ENCODE assay signal across 8 cellular contexts in the genomic region with DNA sequence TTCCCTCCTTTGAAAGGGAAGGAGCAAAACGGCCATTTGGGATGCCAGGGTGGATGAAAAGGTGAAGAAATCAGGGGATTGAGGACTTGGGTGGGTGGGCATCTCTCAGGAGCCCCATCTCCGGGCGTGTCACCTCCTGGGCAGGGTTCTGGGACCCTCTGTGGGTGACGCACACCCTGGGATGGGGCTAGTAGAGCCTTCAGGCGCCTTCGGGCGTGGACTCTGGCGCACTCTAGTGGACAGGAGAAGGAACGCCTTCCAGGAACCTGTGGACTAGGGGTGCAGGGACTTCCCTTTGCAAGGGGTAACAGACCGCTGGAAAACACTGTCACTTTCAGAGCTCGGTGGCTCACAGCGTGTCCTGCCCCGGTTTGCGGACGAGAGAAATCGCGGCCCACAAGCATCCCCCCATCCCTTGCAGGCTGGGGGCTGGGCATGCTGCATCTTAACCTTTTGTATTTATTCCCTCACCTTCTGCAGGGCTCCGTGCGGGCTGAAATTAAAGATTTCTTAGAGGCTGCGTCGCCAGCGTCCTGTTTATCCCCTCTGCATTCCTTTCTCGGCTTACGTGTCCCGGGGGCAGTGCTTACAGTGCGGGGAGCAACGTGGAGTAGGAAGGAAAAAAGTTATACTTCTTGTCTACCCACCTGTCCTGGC.
A peak's percentile ranks its signal among the peaks of the same experiment; 100 is the strongest.
DNase-seq lines count a peak whose midpoint lies in the region; ATAC-seq and TF ChIP-seq lines count a peak whose summit lies in the region.

No MANE protein-coding gene starts in this region.

- no peak overlapping the region for H3K27ac ChIP-seq in iPS DF 6.9 (ENCODE audit: low read length)

- no peaks in the 10 kb centered on the region for H3K27me3 Mint-ChIP-seq in T-helper 2 cell treated with Interferon-gamma antibody and Interleukin-4, amounts not matched to agents 5 μg/mL and 100 μg/mL, for 36 hours (ENCODE audit: low read depth)

- ATAC-seq in GM18868 (IDR thresholded peaks at IDR 0.05; ENCODE audit: unreplicated experiment) = no peak

- H3K9me3 Mint-ChIP-seq in T-helper 2 cell treated with Interferon-gamma antibody and Interleukin-4, amounts not matched to agents 5 μg/mL and 100 μg/mL, for 36 hours = peaks cover 15% of the 10 kb centered on the region

- no peak overlapping the region for H3K4me3 ChIP-seq in astrocyte of the cerebellum (ENCODE audit: low read depth, low read length)
- peak overlapping the region; percentile 9; the same call in 1 of the 2 replicates for H3K4me3 ChIP-seq in iPS DF 6.9 (ENCODE audit: low read length)

- in situ Hi-C loops in astrocyte of the cerebellum (cut with HindIII; ENCODE audit: low sequenced_read_pairs) = no loop called here

- WGBS in iPS DF 6.9 (ENCODE audit: insufficient coverage, insufficient read length) = no CpG with 5 or more reads among the region's 27 CpGs

- H3K36me3 Mint-ChIP-seq in T-helper 2 cell treated with Interferon-gamma antibody and Interleukin-4, amounts not matched to agents 5 μg/mL and 100 μg/mL, for 36 hours (ENCODE audit: low read depth) = peaks cover 84% of the 10 kb centered on the region

- H3K4me1 Mint-ChIP-seq in T-helper 2 cell treated with Interferon-gamma antibody and Interleukin-4, amounts not matched to agents 5 μg/mL and 100 μg/mL, for 36 hours (ENCODE audit: low read depth) = peaks cover 29% of the 10 kb centered on the region

- no peaks in the 10 kb centered on the region for H3K27me3 ChIP-seq in iPS DF 6.9 (ENCODE audit: control insufficient read depth, insufficient read depth, low read length)

- DNase-seq in NCI-H510A treated with DMSO at 0.1 percent for 48 hours (lab: John Stamatoyannopoulos, UW) (peak; percentile 53), NCI-H510A (lab: John Stamatoyannopoulos, UW) (no peak), NCI-H1436 (lab: John Stamatoyannopoulos, UW) (peak; percentile 76), astrocyte of the cerebellum (ENCODE audit: low read depth) (no peak), iPS DF 6.9 (ENCODE audit: low read depth, low spot score) (peak; percentile 82)
- peak; percentile 46 for DNase-seq in T-helper 2 cell treated with Interferon-gamma antibody and Interleukin-4, amounts not matched to agents 5 μg/mL and 100 μg/mL, for 36 hours (ENCODE audit: low spot score)
- peak; percentile 65 for DNase-seq in stimulated activated CD4-positive, alpha-beta T cell treated with anti-CD3 and anti-CD28 coated beads, Interleukin-12 subunit alpha, Interleukin-12 subunit beta, amount 100 ng/mL, for 4 hours

- no peak overlapping the region for H3K4me3 Mint-ChIP-seq in T-helper 2 cell treated with Interferon-gamma antibody and Interleukin-4, amounts not matched to agents 5 μg/mL and 100 μg/mL, for 36 hours

- H3K4me1 ChIP-seq in iPS DF 6.9 (ENCODE audit: control insufficient read depth, insufficient read depth, low read length) = no peaks in the 10 kb centered on the region; the same call in 1 of the 2 replicates

- TF ChIP-seq CTCF in astrocyte of the cerebellum (IDR thresholded peaks at IDR 0.05; ENCODE audit: low read depth, low read length, missing control alignments) = peak; percentile 98

- peak overlapping the region; percentile 71 for H3K27ac Mint-ChIP-seq in T-helper 2 cell treated with Interferon-gamma antibody and Interleukin-4, amounts not matched to agents 5 μg/mL and 100 μg/mL, for 36 hours

- H3K36me3 ChIP-seq in iPS DF 6.9 (ENCODE audit: control insufficient read depth, insufficient read depth, low read length) = no peaks in the 10 kb centered on the region

- no peaks in the 10 kb centered on the region for H3K9me3 ChIP-seq in iPS DF 6.9 (ENCODE audit: control insufficient read depth, insufficient read depth, low read length)

Comparison
In these comparisons a context has a peak if more than half of its experiments do, and no peak if none do; other contexts are left out.
1. DNase-seq: peak in NCI-H510A treated with DMSO at 0.1 percent for 48 hours (single experiment), NCI-H1436 (single experiment), T-helper 2 cell treated with Interferon-gamma antibody and Interleukin-4, amounts not matched to agents 5 μg/mL and 100 μg/mL, for 36 hours (single experiment), iPS DF 6.9 (single experiment) and stimulated activated CD4-positive, alpha-beta T cell treated with anti-CD3 and anti-CD28 coated beads, Interleukin-12 subunit alpha, Interleukin-12 subunit beta, amount 100 ng/mL, for 4 hours (single experiment); none in NCI-H510A (single experiment) and astrocyte of the cerebellum (single experiment).